Comparison of ENCODE assay signal across 1 cellular context in genomic region chr7:151824285-151824950, GRCh38.
TF ChIP-seq lines count a peak whose summit lies in the region.

No MANE protein-coding gene starts in this region.

TF ChIP-seq in IMR-90, 13 proteins besides CTCF, POLR2A, EP300 and RAD21:
- TF ChIP-seq NFE2L2 (IDR thresholded peaks at IDR 0.05; ENCODE audit: low read depth, low read length), result no peak
- TF ChIP-seq CHD1 (IDR thresholded peaks at IDR 0.05; ENCODE audit: low read depth, low read length), result no peak
- no peak for TF ChIP-seq MAFK (IDR thresholded peaks at IDR 0.05; ENCODE audit: low read depth, low read length)
- TF ChIP-seq ELK1 (IDR thresholded peaks at IDR 0.05; ENCODE audit: borderline replicate concordance, low read depth, low read length), result no peak
TF ChIP-seq in IMR-90: peak in this region for 0.
